8 cellular contexts compared by ENCODE assay signal in genomic region chr12:27779416-27779815, GRCh38. TPM values are rescaled to one million over a fixed set of nuclear protein-coding genes. Genes with fewer than 3 reads are reported as not detected.
DNase-seq lines count a peak whose midpoint lies in the region; ATAC-seq and TF ChIP-seq lines count a peak whose summit lies in the region.

No MANE protein-coding gene starts in this region.

- H3K9me3 Mint-ChIP-seq in T-helper 2 cell treated with Interferon-gamma antibody and Interleukin-4, amounts not matched to agents 5 μg/mL and 100 μg/mL, for 36 hours, result no peaks in the 10 kb centered on the region
- no peaks in the 10 kb centered on the region for H3K9me3 Mint-ChIP-seq in endothelial cell (ENCODE audit: unreplicated experiment)
- H3K9me3 Mint-ChIP-seq in naive B cell, result no peaks in the 10 kb centered on the region

- 18% methylated on average over 15 of the region's 15 CpGs for WGBS in HUES64
- WGBS in aorta, 2 donors, result 1% methylated on average over 15 of the region's 15 CpGs

- H3K27me3 ChIP-seq in HUES64 (ENCODE audit: insufficient read depth, low read length) (no peaks in the 10 kb centered on the region), aorta (ENCODE audit: control insufficient read depth in 1 of 2, insufficient read depth in 2 of 2, low read length in 1 of 2) (no peaks in the 10 kb centered on the region)

- H3K4me1 Mint-ChIP-seq in T-helper 2 cell treated with Interferon-gamma antibody and Interleukin-4, amounts not matched to agents 5 μg/mL and 100 μg/mL, for 36 hours (ENCODE audit: low read depth), result peaks cover 31% of the 10 kb centered on the region
- H3K4me1 Mint-ChIP-seq in endothelial cell (ENCODE audit: unreplicated experiment) (peaks cover 26% of the 10 kb centered on the region), naive B cell (peaks cover 15 to 22% (median 22%) of the 10 kb centered on the region in 3 donors)

- H3K27ac ChIP-seq in HUES64 (ENCODE audit: low read depth, low read length) (peak overlapping the region; percentile 87), aorta (ENCODE audit: low read depth in 1 of 2, low read length in 2 of 2) (peak overlapping the region; percentile 98 to 100)

- H3K4me1 ChIP-seq in HUES64 (ENCODE audit: insufficient read depth, low read length) (peaks cover 29% of the 10 kb centered on the region), aorta (ENCODE audit: control insufficient read depth in 1 of 2, insufficient read depth in 2 of 2, low read length in 2 of 2) (peaks cover 0 to 2% of the 10 kb centered on the region in 2 donors)

- peak overlapping the region; percentile 96 for H3K9ac ChIP-seq in HUES64 (ENCODE audit: low read depth, low read length)

- H3K27me3 Mint-ChIP-seq in T-helper 2 cell treated with Interferon-gamma antibody and Interleukin-4, amounts not matched to agents 5 μg/mL and 100 μg/mL, for 36 hours (ENCODE audit: low read depth), result peaks cover 16% of the 10 kb centered on the region
- peaks cover 10% of the 10 kb centered on the region for H3K27me3 Mint-ChIP-seq in endothelial cell (ENCODE audit: unreplicated experiment)
- no peaks in the 10 kb centered on the region for H3K27me3 Mint-ChIP-seq in naive B cell

- peak overlapping the region; percentile 83 for H3K27ac Mint-ChIP-seq in T-helper 2 cell treated with Interferon-gamma antibody and Interleukin-4, amounts not matched to agents 5 μg/mL and 100 μg/mL, for 36 hours
- H3K27ac Mint-ChIP-seq in endothelial cell (ENCODE audit: unreplicated experiment), result peak overlapping the region; percentile 50
- peak overlapping the region in 5 of 6 donors; percentile 37 to 80 (median 64) for H3K27ac Mint-ChIP-seq in naive B cell

- DNase-seq in G401 (ENCODE audit: low spot score) (peak; percentile 70), endothelial cell (ENCODE audit: low spot score) (peak; percentile 5), naive B cell (no peak), aorta (no peak)
- no peak for DNase-seq in T-helper 2 cell treated with Interferon-gamma antibody and Interleukin-4, amounts not matched to agents 5 μg/mL and 100 μg/mL, for 36 hours (ENCODE audit: low spot score)
- DNase-seq in central memory CD4-positive, alpha-beta T cell, result no peak

- H3K4me3 ChIP-seq in HUES64 (ENCODE audit: low read length) (peak overlapping the region; percentile 86), aorta (ENCODE audit: low read length in 2 of 2) (peak overlapping the region; percentile 36 to 88)

- H3K36me3 ChIP-seq in HUES64 (ENCODE audit: insufficient read depth, low read length) (peaks cover 16% of the 10 kb centered on the region), aorta (ENCODE audit: control insufficient read depth in 1 of 2, insufficient read depth in 2 of 2, low read length in 1 of 2) (no peaks in the 10 kb centered on the region)

- ATAC-seq in GM21423 (IDR thresholded peaks at IDR 0.05; ENCODE audit: unreplicated experiment) (peak; percentile 17), naive B cell (ENCODE audit: low read depth in 2 of 2) (no peak), aorta (ENCODE audit: low FRiP score) (no peak)

- H3K9me3 ChIP-seq in HUES64 (ENCODE audit: insufficient read depth, low read depth, low read length), result no peaks in the 10 kb centered on the region
- no peaks in the 10 kb centered on the region for H3K9me3 ChIP-seq in aorta (ENCODE audit: control insufficient read depth, low read length)

- in situ Hi-C loops in G401 (cut with HindIII; ENCODE audit: low sequenced_read_pairs), result no loop called here

- no peak for TF ChIP-seq CTCF in endothelial cell (IDR thresholded peaks at IDR 0.05; ENCODE audit: unreplicated experiment)

- peak overlapping the region; percentile 82 for H3K4me3 Mint-ChIP-seq in T-helper 2 cell treated with Interferon-gamma antibody and Interleukin-4, amounts not matched to agents 5 μg/mL and 100 μg/mL, for 36 hours
- peak overlapping the region; percentile 92 for H3K4me3 Mint-ChIP-seq in endothelial cell (ENCODE audit: unreplicated experiment)
- H3K4me3 Mint-ChIP-seq in naive B cell, result peak overlapping the region; percentile 84 to 94 (median 88)

- intact Hi-C loops in aorta (cut with DNase I), result no loop called here

- peaks cover 14% of the 10 kb centered on the region for H3K36me3 Mint-ChIP-seq in T-helper 2 cell treated with Interferon-gamma antibody and Interleukin-4, amounts not matched to agents 5 μg/mL and 100 μg/mL, for 36 hours (ENCODE audit: low read depth)
- peaks cover 4% of the 10 kb centered on the region for H3K36me3 Mint-ChIP-seq in endothelial cell (ENCODE audit: low read depth, unreplicated experiment)
- H3K36me3 Mint-ChIP-seq in naive B cell, result no peaks in the 10 kb centered on the region

RNA-seq across cellular contexts. Expression of gene KLHL42, which starts 0.6 kb away (rescaled TPM):
- 6.5 and 15.1 TPM in 2 replicates for total RNA-seq in G401 (2014; rRNA removed; shearing (Covaris generic))
- polyA plus RNA-seq in HUES64 (2013, experiment 1 of 2), result 13.1 TPM
- polyA plus RNA-seq in HUES64 (2013, experiment 2 of 2), result 11.1 TPM
- total RNA-seq in endothelial cell (ENCODE audit: unreplicated experiment) (27.3 TPM), aorta (10 to 100 TPM; 57.3 to 58.7 TPM)
- polyA plus RNA-seq in naive B cell (ENCODE audit: low read depth in 6 of 6) (10 to 100 TPM in 1 of 6 donors, 1 to 10 TPM in 5; 4.5 to 10.1 (median 7.6) TPM), aorta (10 to 100 TPM; 14.4 to 21.8 TPM)

RNA-seq across cellular contexts. Expression of gene MANSC4, which starts 0.6 kb away (rescaled TPM):
- total RNA-seq in G401 (2014; rRNA removed; shearing (Covaris generic)), result not detected in 2 replicates
- not detected for polyA plus RNA-seq in HUES64 (2013, experiment 1 of 2)
- polyA plus RNA-seq in HUES64 (2013, experiment 2 of 2), result not detected
- total RNA-seq in endothelial cell (ENCODE audit: unreplicated experiment) (not detected), aorta (not detected)
- polyA plus RNA-seq in naive B cell (ENCODE audit: low read depth in 6 of 6) (not detected), aorta (under 1 TPM in 1 of 2 donors, not detected in 1; 0.49 TPM)

Comparison
In these comparisons a context has a peak if more than half of its experiments do, and no peak if none do; other contexts are left out.
1. DNase-seq: peak in G401 (single experiment) and endothelial cell (single experiment); none in T-helper 2 cell treated with Interferon-gamma antibody and Interleukin-4, amounts not matched to agents 5 μg/mL and 100 μg/mL, for 36 hours (single experiment), naive B cell (single experiment), aorta (0 of 2) and central memory CD4-positive, alpha-beta T cell (single experiment).
2. Peak in every context shown above with its lines, with median percentiles within 50 percentile points of each other: H3K27ac Mint-ChIP-seq and H3K4me3 Mint-ChIP-seq.